Comparison of ENCODE assay signal across 9 cellular contexts in genomic region chr1:47846981-47847380, GRCh38.
"Had no signal": no experiment of that assay in that cellular context is flagged by ENCODE, and none has a peak within 500 bp of the region (broad histone marks: within the 10 kb centered on the region; RNA-seq: fewer than 3 reads in every experiment).

No MANE protein-coding gene starts in this region.

- H3K4me1 ChIP-seq: HAP-1 had no signal

- H3K4me3 Mint-ChIP-seq: HFFc6 had no signal

- H3K27ac ChIP-seq: GM23248, HL-60 had no signal

- H3K9ac ChIP-seq: GM23248 had no signal

- DNase-seq: GM23248, GOT3, H7, HFFc6, IMR-90 had no signal

- H3K36me3 ChIP-seq: HAP-1 had no signal

- H3K27ac Mint-ChIP-seq: HFFc6 had no signal

- ATAC-seq: HCT116, K562 had no signal

- H2AFZ ChIP-seq: GM23248 had no signal

- H3K4me3 ChIP-seq: GM23248, HAP-1, K562 had no signal

- H3K9me3 ChIP-seq: HAP-1 had no signal

- FAIRE-seq: K562 had no signal
